In genomic region chr10:79131730-79132644, GRCh38 we compare ENCODE assay signal across 2 cellular contexts.
TF ChIP-seq lines count a peak whose summit lies in the region.

No MANE protein-coding gene starts in this region.

TF ChIP-seq in A549, 52 proteins besides CTCF, POLR2A, EP300 and RAD21 (continued from another document):
- TF ChIP-seq NPAS2 (CRISPR knock-in tag; IDR thresholded peaks at IDR 0.05; ENCODE audit: borderline replicate concordance) (no peak), EHMT2 (IDR thresholded peaks at IDR 0.05; ENCODE audit: low read depth) (no peak), HEYL (CRISPR knock-in tag; IDR thresholded peaks at IDR 0.05) (no peak), KDM1A (IDR thresholded peaks at IDR 0.05; ENCODE audit: low read depth) (no peak), CHD4 (IDR thresholded peaks at IDR 0.05; ENCODE audit: borderline replicate concordance) (no peak), E2F6 (IDR thresholded peaks at IDR 0.05; ENCODE audit: borderline replicate concordance, low read depth) (no peak), MAFK (IDR thresholded peaks at IDR 0.05; ENCODE audit: partially characterized antibody) (no peak), ZNF302 (CRISPR knock-in tag; IDR thresholded peaks at IDR 0.05) (no peak), MYC (IDR thresholded peaks at IDR 0.05; ENCODE audit: borderline replicate concordance, low read length) (no peak), TFCP2L1 (CRISPR knock-in tag; IDR thresholded peaks at IDR 0.05) (no peak), HOXB13 (CRISPR knock-in tag; IDR thresholded peaks at IDR 0.05; ENCODE audit: low read depth) (no peak), FOSL2 (IDR thresholded peaks at IDR 0.05) (no peak), FOSL2 (CRISPR knock-in tag; IDR thresholded peaks at IDR 0.05) (no peak)
- TF ChIP-seq, protein P1, sequence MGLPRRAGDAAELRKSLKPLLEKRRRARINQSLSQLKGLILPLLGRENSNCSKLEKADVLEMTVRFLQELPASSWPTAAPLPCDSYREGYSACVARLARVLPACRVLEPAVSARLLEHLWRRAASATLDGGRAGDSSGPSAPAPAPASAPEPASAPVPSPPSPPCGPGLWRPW (IDR thresholded peaks at IDR 0.05): no peak
- TF ChIP-seq, protein P2, sequence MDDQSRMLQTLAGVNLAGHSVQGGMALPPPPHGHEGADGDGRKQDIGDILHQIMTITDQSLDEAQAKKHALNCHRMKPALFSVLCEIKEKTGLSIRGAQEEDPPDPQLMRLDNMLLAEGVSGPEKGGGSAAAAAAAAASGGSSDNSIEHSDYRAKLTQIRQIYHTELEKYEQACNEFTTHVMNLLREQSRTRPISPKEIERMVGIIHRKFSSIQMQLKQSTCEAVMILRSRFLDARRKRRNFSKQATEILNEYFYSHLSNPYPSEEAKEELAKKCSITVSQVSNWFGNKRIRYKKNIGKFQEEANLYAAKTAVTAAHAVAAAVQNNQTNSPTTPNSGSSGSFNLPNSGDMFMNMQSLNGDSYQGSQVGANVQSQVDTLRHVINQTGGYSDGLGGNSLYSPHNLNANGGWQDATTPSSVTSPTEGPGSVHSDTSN (IDR thresholded peaks at IDR 0.05): no peak
- TF ChIP-seq, protein P3, sequence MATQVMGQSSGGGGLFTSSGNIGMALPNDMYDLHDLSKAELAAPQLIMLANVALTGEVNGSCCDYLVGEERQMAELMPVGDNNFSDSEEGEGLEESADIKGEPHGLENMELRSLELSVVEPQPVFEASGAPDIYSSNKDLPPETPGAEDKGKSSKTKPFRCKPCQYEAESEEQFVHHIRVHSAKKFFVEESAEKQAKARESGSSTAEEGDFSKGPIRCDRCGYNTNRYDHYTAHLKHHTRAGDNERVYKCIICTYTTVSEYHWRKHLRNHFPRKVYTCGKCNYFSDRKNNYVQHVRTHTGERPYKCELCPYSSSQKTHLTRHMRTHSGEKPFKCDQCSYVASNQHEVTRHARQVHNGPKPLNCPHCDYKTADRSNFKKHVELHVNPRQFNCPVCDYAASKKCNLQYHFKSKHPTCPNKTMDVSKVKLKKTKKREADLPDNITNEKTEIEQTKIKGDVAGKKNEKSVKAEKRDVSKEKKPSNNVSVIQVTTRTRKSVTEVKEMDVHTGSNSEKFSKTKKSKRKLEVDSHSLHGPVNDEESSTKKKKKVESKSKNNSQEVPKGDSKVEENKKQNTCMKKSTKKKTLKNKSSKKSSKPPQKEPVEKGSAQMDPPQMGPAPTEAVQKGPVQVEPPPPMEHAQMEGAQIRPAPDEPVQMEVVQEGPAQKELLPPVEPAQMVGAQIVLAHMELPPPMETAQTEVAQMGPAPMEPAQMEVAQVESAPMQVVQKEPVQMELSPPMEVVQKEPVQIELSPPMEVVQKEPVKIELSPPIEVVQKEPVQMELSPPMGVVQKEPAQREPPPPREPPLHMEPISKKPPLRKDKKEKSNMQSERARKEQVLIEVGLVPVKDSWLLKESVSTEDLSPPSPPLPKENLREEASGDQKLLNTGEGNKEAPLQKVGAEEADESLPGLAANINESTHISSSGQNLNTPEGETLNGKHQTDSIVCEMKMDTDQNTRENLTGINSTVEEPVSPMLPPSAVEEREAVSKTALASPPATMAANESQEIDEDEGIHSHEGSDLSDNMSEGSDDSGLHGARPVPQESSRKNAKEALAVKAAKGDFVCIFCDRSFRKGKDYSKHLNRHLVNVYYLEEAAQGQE (IDR thresholded peaks at IDR 0.05): no peak

TF ChIP-seq in GM23338, 12 proteins besides CTCF, POLR2A, EP300 and RAD21 (continued from another document):
- TF ChIP-seq, protein P3 (IDR thresholded peaks at IDR 0.05; ENCODE audit: unreplicated experiment): no peak
- TF ChIP-seq NANOG (IDR thresholded peaks at IDR 0.05; ENCODE audit: borderline replicate concordance): no peak
- TF ChIP-seq CREB1 (CRISPR knock-in tag; IDR thresholded peaks at IDR 0.05; ENCODE audit: low read depth): no peak
- TF ChIP-seq ZNF331 (CRISPR knock-in tag; IDR thresholded peaks at IDR 0.05; ENCODE audit: low read depth): no peak
- TF ChIP-seq EZH2 (IDR thresholded peaks at IDR 0.05; ENCODE audit: low read depth, unreplicated experiment): no peak
- no peak for TF ChIP-seq ZNF114 (CRISPR knock-in tag; IDR thresholded peaks at IDR 0.05)
- TF ChIP-seq ETS1 (IDR thresholded peaks at IDR 0.05): no peak
- TF ChIP-seq EZH2phosphoT487 (IDR thresholded peaks at IDR 0.05; ENCODE audit: unreplicated experiment): no peak
- TF ChIP-seq, protein P4, sequence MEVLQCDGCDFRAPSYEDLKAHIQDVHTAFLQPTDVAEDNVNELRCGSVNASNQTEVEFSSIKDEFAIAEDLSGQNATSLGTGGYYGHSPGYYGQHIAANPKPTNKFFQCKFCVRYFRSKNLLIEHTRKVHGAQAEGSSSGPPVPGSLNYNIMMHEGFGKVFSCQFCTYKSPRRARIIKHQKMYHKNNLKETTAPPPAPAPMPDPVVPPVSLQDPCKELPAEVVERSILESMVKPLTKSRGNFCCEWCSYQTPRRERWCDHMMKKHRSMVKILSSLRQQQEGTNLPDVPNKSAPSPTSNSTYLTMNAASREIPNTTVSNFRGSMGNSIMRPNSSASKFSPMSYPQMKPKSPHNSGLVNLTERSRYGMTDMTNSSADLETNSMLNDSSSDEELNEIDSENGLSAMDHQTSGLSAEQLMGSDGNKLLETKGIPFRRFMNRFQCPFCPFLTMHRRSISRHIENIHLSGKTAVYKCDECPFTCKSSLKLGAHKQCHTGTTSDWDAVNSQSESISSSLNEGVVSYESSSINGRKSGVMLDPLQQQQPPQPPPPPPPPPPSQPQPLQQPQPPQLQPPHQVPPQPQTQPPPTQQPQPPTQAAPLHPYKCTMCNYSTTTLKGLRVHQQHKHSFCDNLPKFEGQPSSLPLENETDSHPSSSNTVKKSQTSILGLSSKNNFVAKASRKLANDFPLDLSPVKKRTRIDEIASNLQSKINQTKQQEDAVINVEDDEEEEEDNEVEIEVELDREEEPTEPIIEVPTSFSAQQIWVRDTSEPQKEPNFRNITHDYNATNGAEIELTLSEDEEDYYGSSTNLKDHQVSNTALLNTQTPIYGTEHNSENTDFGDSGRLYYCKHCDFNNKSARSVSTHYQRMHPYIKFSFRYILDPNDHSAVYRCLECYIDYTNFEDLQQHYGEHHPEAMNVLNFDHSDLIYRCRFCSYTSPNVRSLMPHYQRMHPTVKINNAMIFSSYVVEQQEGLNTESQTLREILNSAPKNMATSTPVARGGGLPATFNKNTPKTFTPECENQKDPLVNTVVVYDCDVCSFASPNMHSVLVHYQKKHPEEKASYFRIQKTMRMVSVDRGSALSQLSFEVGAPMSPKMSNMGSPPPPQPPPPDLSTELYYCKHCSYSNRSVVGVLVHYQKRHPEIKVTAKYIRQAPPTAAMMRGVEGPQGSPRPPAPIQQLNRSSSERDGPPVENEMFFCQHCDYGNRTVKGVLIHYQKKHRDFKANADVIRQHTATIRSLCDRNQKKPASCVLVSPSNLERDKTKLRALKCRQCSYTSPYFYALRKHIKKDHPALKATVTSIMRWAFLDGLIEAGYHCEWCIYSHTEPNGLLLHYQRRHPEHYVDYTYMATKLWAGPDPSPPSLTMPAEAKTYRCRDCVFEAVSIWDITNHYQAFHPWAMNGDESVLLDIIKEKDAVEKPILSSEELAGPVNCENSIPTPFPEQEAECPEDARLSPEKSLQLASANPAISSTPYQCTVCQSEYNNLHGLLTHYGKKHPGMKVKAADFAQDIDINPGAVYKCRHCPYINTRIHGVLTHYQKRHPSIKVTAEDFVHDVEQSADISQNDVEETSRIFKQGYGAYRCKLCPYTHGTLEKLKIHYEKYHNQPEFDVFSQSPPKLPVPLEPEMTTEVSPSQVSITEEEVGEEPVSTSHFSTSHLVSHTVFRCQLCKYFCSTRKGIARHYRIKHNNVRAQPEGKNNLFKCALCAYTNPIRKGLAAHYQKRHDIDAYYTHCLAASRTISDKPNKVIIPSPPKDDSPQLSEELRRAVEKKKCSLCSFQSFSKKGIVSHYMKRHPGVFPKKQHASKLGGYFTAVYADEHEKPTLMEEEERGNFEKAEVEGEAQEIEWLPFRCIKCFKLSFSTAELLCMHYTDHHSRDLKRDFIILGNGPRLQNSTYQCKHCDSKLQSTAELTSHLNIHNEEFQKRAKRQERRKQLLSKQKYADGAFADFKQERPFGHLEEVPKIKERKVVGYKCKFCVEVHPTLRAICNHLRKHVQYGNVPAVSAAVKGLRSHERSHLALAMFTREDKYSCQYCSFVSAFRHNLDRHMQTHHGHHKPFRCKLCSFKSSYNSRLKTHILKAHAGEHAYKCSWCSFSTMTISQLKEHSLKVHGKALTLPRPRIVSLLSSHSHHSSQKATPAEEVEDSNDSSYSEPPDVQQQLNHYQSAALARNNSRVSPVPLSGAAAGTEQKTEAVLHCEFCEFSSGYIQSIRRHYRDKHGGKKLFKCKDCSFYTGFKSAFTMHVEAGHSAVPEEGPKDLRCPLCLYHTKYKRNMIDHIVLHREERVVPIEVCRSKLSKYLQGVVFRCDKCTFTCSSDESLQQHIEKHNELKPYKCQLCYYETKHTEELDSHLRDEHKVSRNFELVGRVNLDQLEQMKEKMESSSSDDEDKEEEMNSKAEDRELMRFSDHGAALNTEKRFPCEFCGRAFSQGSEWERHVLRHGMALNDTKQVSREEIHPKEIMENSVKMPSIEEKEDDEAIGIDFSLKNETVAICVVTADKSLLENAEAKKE (CRISPR knock-in tag; IDR thresholded peaks at IDR 0.05): no peak
- TF ChIP-seq STAT1 (IDR thresholded peaks at IDR 0.05; ENCODE audit: unreplicated experiment): no peak
- TF ChIP-seq POLR2AphosphoS5 (IDR thresholded peaks at IDR 0.05; ENCODE audit: low read depth): no peak
